ENCODE assay signal across 11 cellular contexts in genomic region chr18:26159353-26159752, GRCh38. TPM values are rescaled to one million over a fixed set of nuclear protein-coding genes. Genes with fewer than 3 reads are reported as not detected.
DNase-seq lines count a peak whose midpoint lies in the region; TF ChIP-seq lines count a peak whose summit lies in the region.
"Had no signal": no experiment of that assay in that cellular context is flagged by ENCODE, and none has a peak within 500 bp of the region (broad histone marks: within the 10 kb centered on the region; RNA-seq: fewer than 3 reads in every experiment).

No MANE protein-coding gene starts in this region.

- H3K4me3 ChIP-seq in AG10803 (ENCODE audit: low read length) (no peak overlapping the region), GM12865 (ENCODE audit: low read depth, low read length) (no peak overlapping the region), OCI-LY7 (ENCODE audit: low read depth, low read length, poor library complexity, severe bottlenecking) (peak overlapping the region; percentile 32), ascending aorta (no peak overlapping the region)
- H3K4me3 ChIP-seq: uterus had no signal

- no peaks in the 10 kb centered on the region for H3K36me3 ChIP-seq in OCI-LY7 (ENCODE audit: insufficient read depth, low read length)
- no peaks in the 10 kb centered on the region for H3K36me3 ChIP-seq in ascending aorta
- H3K36me3 ChIP-seq: uterus had no signal

- no peaks in the 10 kb centered on the region for H3K9me2 ChIP-seq in OCI-LY7 (ENCODE audit: insufficient read depth, low read length)

- H3K27ac ChIP-seq in OCI-LY7 (ENCODE audit: low read depth, low read length, poor library complexity, severe bottlenecking) (no peak overlapping the region), ascending aorta (no peak overlapping the region)
- H3K27ac ChIP-seq: uterus had no signal

- peak overlapping the region; percentile 52 for H3K4me2 ChIP-seq in OCI-LY7 (ENCODE audit: low read length)

- peak overlapping the region; percentile 89 for H2AFZ ChIP-seq in OCI-LY7 (ENCODE audit: low read length)

- no TSS peak for BruUV-seq in OCI-LY7 (replicated peaks; lab: Mats Ljungman, UMichigan)

- no peaks in the 10 kb centered on the region for H3K9me3 ChIP-seq in OCI-LY7 (ENCODE audit: low read length)
- no peaks in the 10 kb centered on the region for H3K9me3 ChIP-seq in ascending aorta
- H3K9me3 ChIP-seq: uterus had no signal

- POLR2A ChIA-PET in OCI-LY7 (lab: Charles Lee) = interaction anchor here (0.8 to 5.2 kb wide), 6 partner anchors 14 to 71 kb away, joined by 3 to 62 read pairs (median 4); no protein-coding TSS in a partner anchor

- intact Hi-C loops in OCI-LY7 (cut with micrococcal nuclease; ENCODE audit: unreplicated experiment) (no loop called here), ascending aorta (cut with DNase I) (no loop called here)

- H3K27me3 ChIP-seq in ascending aorta = no peaks in the 10 kb centered on the region
- H3K27me3 ChIP-seq: uterus had no signal

- H4K20me1 ChIP-seq in OCI-LY7 (ENCODE audit: insufficient read depth, low read length) = no peaks in the 10 kb centered on the region

- no peaks in the 10 kb centered on the region for H3K79me2 ChIP-seq in OCI-LY7 (ENCODE audit: insufficient read depth, low read depth, low read length)

- H3K4me1 ChIP-seq in OCI-LY7 (ENCODE audit: insufficient read depth, low read length, poor library complexity, severe bottlenecking) (peaks cover 33% of the 10 kb centered on the region), ascending aorta (no peaks in the 10 kb centered on the region)
- H3K4me1 ChIP-seq: uterus had no signal

- DNase-seq in AG10803 (ENCODE audit: low read depth) (no peak), GM12865 (ENCODE audit: low read depth) (no peak), OCI-LY7 (ENCODE audit: low spot score) (peak; percentile 51), epidermal melanocyte (ENCODE audit: insufficient read length, low spot score) (peak; percentile 24), EL (no peak), ascending aorta (ENCODE audit: low spot score in 2 of 2) (no peak), GM10266 (ENCODE audit: extremely low spot score) (no peak)
- no peak for DNase-seq in activated CD4-positive, alpha-beta T cell treated with anti-CD3 and anti-CD28 coated beads, Interleukin-2, amount 50 U/mL, for 4 hours
- DNase-seq: activated CD4-positive, alpha-beta T cell treated with anti-CD3 and anti-CD28 coated beads, Interleukin-2, amount 10 ng/mL, durations not matched to agents 24 days and 14 days; NCI-H510A; uterus had no signal

- TF ChIP-seq CTCF in AG10803 (conservative IDR thresholded peaks at IDR 0.05; ENCODE audit: low read length) (peak; percentile 26; the same call in 1 of the 2 replicates), GM12865 (IDR thresholded peaks at IDR 0.05; ENCODE audit: insufficient read depth, low read depth, low read length, missing control alignments) (peak; percentile 10), OCI-LY7 (conservative IDR thresholded peaks at IDR 0.05; ENCODE audit: low read length) (peak; percentile 81), ascending aorta (IDR thresholded peaks at IDR 0.05) (no peak), GM10266 (IDR thresholded peaks at IDR 0.05; ENCODE audit: control insufficient read depth, insufficient read depth, low read depth, missing control alignments) (no peak)

- CTCF ChIA-PET in OCI-LY7 (lab: Charles Lee; ENCODE audit: unreplicated experiment) = interaction anchor here (0.6 to 1.1 kb wide), 2 partner anchors 67 to 236 kb away, joined by 3 read pairs; no protein-coding TSS in a partner anchor

RNA-seq across cellular contexts. Expression of gene PSMA8, which starts 25.7 kb away (rescaled TPM):
- 0.13 TPM in 1 of 2 replicates, not detected in the other for total RNA-seq in OCI-LY7 (2014; rRNA removed; shearing (Covaris generic))
- 0.19 and 0.37 TPM in 2 replicates for total RNA-seq in OCI-LY7 (2022)
- not detected for total RNA-seq in ascending aorta
- total RNA-seq: uterus had no signal

Comparison
In these comparisons a context has a peak if more than half of its experiments do, and no peak if none do; other contexts are left out.
1. DNase-seq: peak in OCI-LY7 (single experiment) and epidermal melanocyte (single experiment); none in AG10803 (single experiment), GM12865 (single experiment), EL (single experiment), ascending aorta (0 of 2), activated CD4-positive, alpha-beta T cell treated with anti-CD3 and anti-CD28 coated beads, Interleukin-2, amount 50 U/mL, for 4 hours (0 of 2) and GM10266 (single experiment).
2. CTCF ChIP-seq: peak in AG10803 (single experiment), GM12865 (single experiment) and OCI-LY7 (single experiment); none in ascending aorta (0 of 3) and GM10266 (single experiment).